In the genomic region with DNA sequence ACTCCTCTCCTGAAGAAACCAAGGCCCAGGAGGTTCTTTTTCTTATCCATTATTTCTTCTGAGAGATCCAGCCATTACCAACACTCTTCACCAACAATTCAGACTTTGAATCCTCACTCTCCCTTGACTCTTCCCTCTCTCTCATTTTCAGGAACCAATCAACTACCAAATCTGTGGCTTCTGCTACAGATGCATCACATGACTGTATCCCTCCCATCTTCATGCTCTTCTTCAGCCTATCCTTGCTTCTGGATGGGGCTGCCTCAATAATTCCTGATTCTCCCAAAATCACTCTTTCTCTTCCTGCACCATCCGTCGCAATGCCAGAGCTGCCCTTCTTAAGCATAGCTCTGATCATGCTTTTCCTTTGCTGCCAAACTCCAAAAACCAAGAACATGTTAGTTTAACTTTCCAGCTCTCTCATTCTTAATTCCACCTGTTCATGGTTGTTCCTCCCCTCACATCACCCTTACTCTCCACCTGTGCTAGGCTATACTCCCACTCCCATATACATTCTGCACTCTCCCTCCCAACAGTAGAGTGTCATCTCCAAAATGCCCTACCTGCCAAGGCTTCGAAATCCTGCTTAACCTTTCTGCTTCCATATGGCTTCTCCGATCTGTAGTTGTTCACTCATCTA, we compare ENCODE assay signal across 34 cellular contexts. TPM values are rescaled to one million over a fixed set of nuclear protein-coding genes. Genes with fewer than 3 reads are reported as not detected.
DNase-seq lines count a peak whose midpoint lies in the region; ATAC-seq and TF ChIP-seq lines count a peak whose summit lies in the region.
"Had no signal": no experiment of that assay in that cellular context is flagged by ENCODE, and none has a peak within 500 bp of the region (broad histone marks: within the 10 kb centered on the region; RNA-seq: fewer than 3 reads in every experiment).

No MANE protein-coding gene starts in this region.

- H3K27me3 ChIP-seq in dorsolateral prefrontal cortex = no peaks in the 10 kb centered on the region
- H3K27me3 ChIP-seq: cardiac muscle cell, colonic mucosa, sigmoid colon had no signal

- no peak for DNase-seq in dorsolateral prefrontal cortex
- DNase-seq in pons (ENCODE audit: low spot score) = peak; percentile 1
- DNase-seq in occipital lobe (lab: John Stamatoyannopoulos, UW) = no peak
- no peak for DNase-seq in NK-92 (lab: John Stamatoyannopoulos, UW; ENCODE audit: unreplicated experiment)
- DNase-seq: ACHN; activated CD4-positive, alpha-beta T cell treated with anti-CD3 and anti-CD28 coated beads, Interleukin-2, amount 10 ng/mL, durations not matched to agents 24 days and 14 days; activated effector memory CD4-positive, alpha-beta T cell treated with anti-CD3 and anti-CD28 coated beads, Interleukin-2, amount 50 U/mL, for 16 hours; activated naive CD8-positive, alpha-beta T cell treated with anti-CD3 and anti-CD28 coated beads, Interleukin-2, amount 10 ng/mL, durations not matched to agents 7 days and 5 days; aorta; colonic mucosa; DMS153; effector CD8-positive, alpha-beta T cell; foreskin fibroblast; H7; islet precursor cell; left ventricle myocardium inferior; mesendoderm; NCI-H1092 treated with DMSO at 0.1 percent for 48 hours; NCI-H1694 treated with DMSO at 0.1 percent for 48 hours; NCI-H510A treated with DMSO at 0.1 percent for 48 hours; sigmoid colon; stimulated activated CD4-positive, alpha-beta T cell treated with anti-CD3 and anti-CD28 coated beads, Interleukin-4, amount 100 ng/mL, for 4 hours; T-cell had no signal

- no peak overlapping the region for H3K4me3 ChIP-seq in dorsolateral prefrontal cortex
- H3K4me3 ChIP-seq: cardiac muscle cell, colonic mucosa, left ventricle myocardium inferior, prostate gland, sigmoid colon had no signal

- intact Hi-C loops in dorsolateral prefrontal cortex (cut with DNase I) = no loop called here

- peak overlapping the region in 32 of 59 donors; percentile 1 to 97 (median 42) for H3K27ac ChIP-seq in dorsolateral prefrontal cortex
- H3K27ac ChIP-seq: cardiac muscle cell, colonic mucosa, left ventricle myocardium inferior, prostate gland, sigmoid colon had no signal

- no peak for TF ChIP-seq CTCF in dorsolateral prefrontal cortex (IDR thresholded peaks at IDR 0.05 in 54 of 56, conservative IDR thresholded peaks at IDR 0.05 in 2 of 56; ENCODE audit: low read depth in 1 of 56, partially characterized antibody in 56 of 56)

- ATAC-seq in GM18907 (IDR thresholded peaks at IDR 0.05; ENCODE audit: unreplicated experiment) (peak; percentile 1), HG02798 (IDR thresholded peaks at IDR 0.05; ENCODE audit: poor library complexity, unreplicated experiment) (peak; percentile 4), HG03159 (IDR thresholded peaks at IDR 0.05; ENCODE audit: unreplicated experiment) (no peak), GM18498 (IDR thresholded peaks at IDR 0.05; ENCODE audit: unreplicated experiment) (no peak)
- ATAC-seq: T-cell had no signal

RNA-seq across cellular contexts. Expression of gene PLD1, which starts 13.5 kb away (rescaled TPM):
- total RNA-seq in dorsolateral prefrontal cortex = 100 to 1,000 TPM in 2 of 120 experiments, 10 to 100 TPM in 118; 16.2 to 167 (median 39.0) TPM
- total RNA-seq in occipital lobe = 6.6 TPM

RNA-seq across cellular contexts. Expression of gene TMEM212, which starts 46.4 kb away (rescaled TPM):
- total RNA-seq in dorsolateral prefrontal cortex (1 to 10 TPM in 47 of 120 experiments, under 1 TPM in 16, not detected in 57; 0.22 to 5.6 (median 1.4) TPM), occipital lobe (not detected)
- total RNA-seq: activated CD4-positive, alpha-beta T cell treated with anti-CD3 and anti-CD28 coated beads, Interleukin-2, amount 10 ng/mL, durations not matched to agents 24 days and 14 days; activated CD8-positive, alpha-beta memory T cell treated with anti-CD3 and anti-CD28 coated beads for 36 hours; activated naive CD8-positive, alpha-beta T cell treated with anti-CD3 and anti-CD28 coated beads, Interleukin-2, amount 10 ng/mL, durations not matched to agents 7 days and 5 days; aorta; cardiac muscle cell; colonic mucosa; epithelial cell of proximal tubule; H7; HT1080; left ventricle myocardium inferior; M059J; prostate gland; sigmoid colon; SK-MEL-5; T-cell had no signal

Comparison
In these comparisons a context has a peak if more than half of its experiments do, and no peak if none do; other contexts are left out.
1. ATAC-seq: peak in GM18907 (single experiment) and HG02798 (single experiment); none in HG03159 (single experiment) and GM18498 (single experiment).